Comparison of ENCODE assay signal across 1 cellular context in genomic region chr12:80917651-80918050, GRCh38.
A peak's percentile ranks its signal among the peaks of the same experiment; 100 is the strongest.
TF ChIP-seq lines count a peak whose summit lies in the region.

No MANE protein-coding gene starts in this region.

TF ChIP-seq in HepG2, 621 proteins besides CTCF, POLR2A, EP300 and RAD21 (continued from another document):
- no peak for TF ChIP-seq ZBTB33 (CRISPR knock-in tag; IDR thresholded peaks at IDR 0.05)
- TF ChIP-seq ZNF124 (CRISPR knock-in tag; IDR thresholded peaks at IDR 0.05): no peak
- no peak for TF ChIP-seq U2AF1 (optimal IDR thresholded peaks at IDR 0.05; ENCODE audit: low read depth, low read length)
- TF ChIP-seq NCOA2 (CRISPR knock-in tag; IDR thresholded peaks at IDR 0.05): 0 out of 2 replicates have a peak, but pooled peaks have one; percentile 26
- TF ChIP-seq ZMAT3 (CRISPR knock-in tag; conservative IDR thresholded peaks at IDR 0.05): no peak
- TF ChIP-seq ZFX (CRISPR knock-in tag; IDR thresholded peaks at IDR 0.05; ENCODE audit: low read depth): 0 out of 2 replicates have a peak, but pooled peaks have one; percentile 14
- TF ChIP-seq HNRNPLL (IDR thresholded peaks at IDR 0.05; ENCODE audit: low read depth, low read length, poor library complexity, severe bottlenecking): no peak
- TF ChIP-seq ZNF609 (CRISPR knock-in tag; IDR thresholded peaks at IDR 0.05; ENCODE audit: borderline replicate concordance): no peak
- no peak for TF ChIP-seq ZNF274 (CRISPR knock-in tag; IDR thresholded peaks at IDR 0.05)
- TF ChIP-seq ZNF441 (CRISPR knock-in tag; IDR thresholded peaks at IDR 0.05; ENCODE audit: borderline replicate concordance): no peak
- no peak for TF ChIP-seq ZFP91 (CRISPR knock-in tag; IDR thresholded peaks at IDR 0.05; ENCODE audit: borderline replicate concordance)
- TF ChIP-seq ZBTB21 (CRISPR knock-in tag; IDR thresholded peaks at IDR 0.05): no peak
- peak; percentile 90 for TF ChIP-seq MLX (CRISPR knock-in tag; IDR thresholded peaks at IDR 0.05)
- TF ChIP-seq ZNF253 (CRISPR knock-in tag; IDR thresholded peaks at IDR 0.05; ENCODE audit: borderline replicate concordance): no peak
- no peak for TF ChIP-seq MZF1 (CRISPR knock-in tag; IDR thresholded peaks at IDR 0.05; ENCODE audit: borderline replicate concordance)
- TF ChIP-seq PHF5A (CRISPR knock-in tag; IDR thresholded peaks at IDR 0.05; ENCODE audit: low read depth, unreplicated experiment): no peak
- TF ChIP-seq ZNF720 (CRISPR knock-in tag; IDR thresholded peaks at IDR 0.05): no peak
- no peak for TF ChIP-seq ARNT2 (CRISPR knock-in tag; IDR thresholded peaks at IDR 0.05; ENCODE audit: low read depth)
- 0 out of 2 replicates have a peak, but pooled peaks have one; percentile 14 for TF ChIP-seq ZNF331 (CRISPR knock-in tag; IDR thresholded peaks at IDR 0.05)
- no peak for TF ChIP-seq ZNF7 (CRISPR knock-in tag; IDR thresholded peaks at IDR 0.05)
- TF ChIP-seq ZZZ3 (CRISPR knock-in tag; IDR thresholded peaks at IDR 0.05; ENCODE audit: borderline replicate concordance): no peak
- no peak for TF ChIP-seq HOXA5 (CRISPR knock-in tag; IDR thresholded peaks at IDR 0.05)
- TF ChIP-seq ZNF383 (CRISPR knock-in tag; IDR thresholded peaks at IDR 0.05; ENCODE audit: borderline replicate concordance): no peak
- no peak for TF ChIP-seq FOXA1 (IDR thresholded peaks at IDR 0.05)
- peak; percentile 58 for TF ChIP-seq FOXA1 (CRISPR knock-in tag; IDR thresholded peaks at IDR 0.05)
- TF ChIP-seq PHF21A (CRISPR knock-in tag; IDR thresholded peaks at IDR 0.05): no peak
- TF ChIP-seq ZNF326 (CRISPR knock-in tag; IDR thresholded peaks at IDR 0.05; ENCODE audit: borderline replicate concordance): no peak
- TF ChIP-seq STAT5B (CRISPR knock-in tag; IDR thresholded peaks at IDR 0.05): no peak
- no peak for TF ChIP-seq BRCA1 (CRISPR knock-in tag; IDR thresholded peaks at IDR 0.05)
- no peak for TF ChIP-seq THAP9 (CRISPR knock-in tag; IDR thresholded peaks at IDR 0.05; ENCODE audit: borderline replicate concordance)
- no peak for TF ChIP-seq DNMT1 (CRISPR knock-in tag; IDR thresholded peaks at IDR 0.05)
- TF ChIP-seq THAP11 (CRISPR knock-in tag; IDR thresholded peaks at IDR 0.05): 0 out of 2 replicates have a peak, but pooled peaks have one; percentile 9
- no peak for TF ChIP-seq ZNF3 (CRISPR knock-in tag; IDR thresholded peaks at IDR 0.05)
- no peak for TF ChIP-seq ZNF503 (CRISPR knock-in tag; IDR thresholded peaks at IDR 0.05)
- no peak for TF ChIP-seq ZFP82 (CRISPR knock-in tag; IDR thresholded peaks at IDR 0.05; ENCODE audit: borderline replicate concordance)
- TF ChIP-seq ZBTB37 (CRISPR knock-in tag; IDR thresholded peaks at IDR 0.05): no peak
- TF ChIP-seq HMG20A (CRISPR knock-in tag; IDR thresholded peaks at IDR 0.05; ENCODE audit: borderline replicate concordance): peak; percentile 48; the same call in 1 of the 2 replicates
- no peak for TF ChIP-seq KLF16 (CRISPR knock-in tag; IDR thresholded peaks at IDR 0.05)
- no peak for TF ChIP-seq ZNF337 (CRISPR knock-in tag; IDR thresholded peaks at IDR 0.05; ENCODE audit: borderline replicate concordance, low read depth)
- TF ChIP-seq ZNF160 (CRISPR knock-in tag; IDR thresholded peaks at IDR 0.05): no peak
- no peak for TF ChIP-seq ZNF674 (CRISPR knock-in tag; IDR thresholded peaks at IDR 0.05; ENCODE audit: low read depth)
